In genomic region chr21:46153259-46154154, GRCh38 we compare ENCODE assay signal across 8 cellular contexts. TPM values are rescaled to one million over a fixed set of nuclear protein-coding genes. Genes with fewer than 3 reads are reported as not detected.
DNase-seq lines count a peak whose midpoint lies in the region; ATAC-seq and TF ChIP-seq lines count a peak whose summit lies in the region.

No MANE protein-coding gene starts in this region.

- DNase-seq in activated CD8-positive, alpha-beta memory T cell treated with anti-CD3 and anti-CD28 coated beads, Interleukin-2, amount 10 ng/mL, durations not matched to agents 7 days and 5 days = peak; percentile 50
- no peak for DNase-seq in activated CD8-positive, alpha-beta memory T cell treated with anti-CD3 and anti-CD28 coated beads for 24 hours
- DNase-seq in SK-MEL-5 (ENCODE audit: low read depth, low spot score) (peak; percentile 52), body of pancreas (peak; percentile 50 to 73 (median 61)), iPS-NIHi11 (ENCODE audit: low spot score) (peak; percentile 87), spleen (peak; percentile 75)

- TF ChIP-seq CTCF in body of pancreas (IDR thresholded peaks at IDR 0.05) = peak; percentile 41 to 67 (median 56)
- peak in 8 of 11 experiments; percentile 33 to 69 (median 56) for TF ChIP-seq CTCF in spleen (IDR thresholded peaks at IDR 0.05 in 8 of 11, conservative IDR thresholded peaks at IDR 0.05 in 3 of 11)

- H3K4me1 ChIP-seq in body of pancreas = peaks cover 14% of the 10 kb centered on the region
- peaks cover 0 to 12% (median 6%) of the 10 kb centered on the region in 6 donors for H3K4me1 ChIP-seq in spleen

- no peak overlapping the region for H3K27ac Mint-ChIP-seq in activated CD8-positive, alpha-beta memory T cell treated with anti-CD3 and anti-CD28 coated beads, Interleukin-2, amount 10 ng/mL, durations not matched to agents 7 days and 5 days

- H3K27me3 Mint-ChIP-seq in activated CD8-positive, alpha-beta memory T cell treated with anti-CD3 and anti-CD28 coated beads, Interleukin-2, amount 10 ng/mL, durations not matched to agents 7 days and 5 days = no peaks in the 10 kb centered on the region

- CTCF ChIA-PET in activated CD8-positive, alpha-beta memory T cell treated with anti-CD3 and anti-CD28 coated beads, Interleukin-2, amount 10 ng/mL, durations not matched to agents 7 days and 5 days (lab: Charles Lee) = interaction anchor here (0.8 to 1.7 kb wide), 6 partner anchors 8 to 169 kb away, joined by 3 to 12 read pairs (median 3); partner anchors contain the start of gene MCM3AP

- intact Hi-C loops in body of pancreas (cut with DNase I) = no loop called here
- intact Hi-C loops in spleen (cut with DNase I; ENCODE audit: low total_unique reads) = no loop called here

- no peaks in the 10 kb centered on the region for H3K9me3 Mint-ChIP-seq in activated CD8-positive, alpha-beta memory T cell treated with anti-CD3 and anti-CD28 coated beads, Interleukin-2, amount 10 ng/mL, durations not matched to agents 7 days and 5 days (ENCODE audit: low read depth)

- no peak overlapping the region for H3K27ac ChIP-seq in body of pancreas
- H3K27ac ChIP-seq in spleen = no peak overlapping the region

- H3K36me3 Mint-ChIP-seq in activated CD8-positive, alpha-beta memory T cell treated with anti-CD3 and anti-CD28 coated beads, Interleukin-2, amount 10 ng/mL, durations not matched to agents 7 days and 5 days = no peaks in the 10 kb centered on the region

- WGBS in body of pancreas, 2 donors = 32 to 40% methylated on average over 6 to 28 of the region's 31 CpGs
- WGBS in spleen, 5 donors = 40 to 49% (median 44%) methylated on average over 20 to 31 of the region's 31 CpGs

- in situ Hi-C loops in SK-MEL-5 (cut with HindIII; ENCODE audit: low pct_unique_long_range_greater_than_20kb, low sequenced_read_pairs) = no loop called here

- no peak overlapping the region for H3K4me3 Mint-ChIP-seq in activated CD8-positive, alpha-beta memory T cell treated with anti-CD3 and anti-CD28 coated beads, Interleukin-2, amount 10 ng/mL, durations not matched to agents 7 days and 5 days

- TF ChIP-seq POLR2A in body of pancreas (IDR thresholded peaks at IDR 0.05) (no peak), spleen (IDR thresholded peaks at IDR 0.05) (no peak)

- H3K4me1 Mint-ChIP-seq in activated CD8-positive, alpha-beta memory T cell treated with anti-CD3 and anti-CD28 coated beads, Interleukin-2, amount 10 ng/mL, durations not matched to agents 7 days and 5 days = no peaks in the 10 kb centered on the region

- peak; percentile 38 for ATAC-seq in activated CD8-positive, alpha-beta memory T cell treated with anti-CD3 and anti-CD28 coated beads, Interleukin-2, amount 10 ng/mL, durations not matched to agents 7 days and 5 days
- ATAC-seq in body of pancreas (peak; percentile 74), HG03469 (IDR thresholded peaks at IDR 0.05; ENCODE audit: unreplicated experiment) (no peak), GM21381 (IDR thresholded peaks at IDR 0.05; ENCODE audit: unreplicated experiment) (no peak)

- no peak overlapping the region for H3K4me3 ChIP-seq in body of pancreas
- peak overlapping the region in 1 of 8 donors; percentile 24 for H3K4me3 ChIP-seq in spleen

- H3K36me3 ChIP-seq in body of pancreas (replicated peaks in 1 of 2; ENCODE audit: insufficient read depth in 1 of 2, low read depth in 2 of 2) = no peaks in the 10 kb centered on the region
- no peaks in the 10 kb centered on the region for H3K36me3 ChIP-seq in spleen

- H3K9me3 ChIP-seq in body of pancreas (no peaks in the 10 kb centered on the region), spleen (no peaks in the 10 kb centered on the region)

- no peaks in the 10 kb centered on the region for H3K27me3 ChIP-seq in body of pancreas
- H3K27me3 ChIP-seq in spleen (replicated peaks in 1 of 7) = peaks cover 0 to 21% (median 0%) of the 10 kb centered on the region in 7 donors

RNA-seq across cellular contexts. Expression of gene FTCD, which starts 1.9 kb away (rescaled TPM):
- total RNA-seq in activated CD8-positive, alpha-beta memory T cell treated with anti-CD3 and anti-CD28 coated beads, Interleukin-2, amount 10 ng/mL, durations not matched to agents 7 days and 5 days = not detected
- total RNA-seq in SK-MEL-5 (2014; rRNA removed; shearing (Covaris generic)) = 0.11 TPM in 1 of 2 replicates, not detected in the other
- polyA plus RNA-seq in SK-MEL-5 (2015; cell fraction: cytosol; rRNA removed) = 0.14 TPM in 1 of 2 replicates, not detected in the other
- 0.76 and 4.9 TPM in 2 replicates for polyA plus RNA-seq in SK-MEL-5 (2015; cell fraction: nucleus; rRNA removed)
- total RNA-seq in body of pancreas = under 1 TPM in 1 of 2 donors, not detected in 1; 0.33 TPM
- total RNA-seq in spleen = 1 to 10 TPM in 1 of 7 donors, under 1 TPM in 1, not detected in 5; 0.81 to 1.7 TPM
- 1 to 10 TPM in 1 of 3 donors, under 1 TPM in 2; 0.35 to 2.8 (median 0.38) TPM for polyA plus RNA-seq in spleen

RNA-seq across cellular contexts. Expression of gene SPATC1L, which starts 30.8 kb away (rescaled TPM):
- total RNA-seq in activated CD8-positive, alpha-beta memory T cell treated with anti-CD3 and anti-CD28 coated beads, Interleukin-2, amount 10 ng/mL, durations not matched to agents 7 days and 5 days = 1 to 10 TPM; 4.2 to 4.8 TPM
- 4.3 and 6.4 TPM in 2 replicates for total RNA-seq in SK-MEL-5 (2014; rRNA removed; shearing (Covaris generic))
- 20.3 and 31.5 TPM in 2 replicates for polyA plus RNA-seq in SK-MEL-5 (2015; cell fraction: cytosol; rRNA removed)
- polyA plus RNA-seq in SK-MEL-5 (2015; cell fraction: nucleus; rRNA removed) = 4.0 and 10.8 TPM in 2 replicates
- 1 to 10 TPM; 4.4 to 9.6 TPM for total RNA-seq in body of pancreas
- 10 to 100 TPM in 2 of 7 donors, 1 to 10 TPM in 5; 4.4 to 10.5 (median 7.7) TPM for total RNA-seq in spleen
- 10 to 100 TPM; 10.8 to 13.4 (median 13.1) TPM for polyA plus RNA-seq in spleen

RNA-seq across cellular contexts. Expression of gene COL6A2, which starts 55.6 kb away (rescaled TPM):
- total RNA-seq in activated CD8-positive, alpha-beta memory T cell treated with anti-CD3 and anti-CD28 coated beads, Interleukin-2, amount 10 ng/mL, durations not matched to agents 7 days and 5 days = 10 to 100 TPM in 1 of 2 experiments, 1 to 10 TPM in 1; 5.0 to 17.9 TPM
- 21.3 and 24.0 TPM in 2 replicates for total RNA-seq in SK-MEL-5 (2014; rRNA removed; shearing (Covaris generic))
- 30.3 and 36.8 TPM in 2 replicates for polyA plus RNA-seq in SK-MEL-5 (2015; cell fraction: cytosol; rRNA removed)
- polyA plus RNA-seq in SK-MEL-5 (2015; cell fraction: nucleus; rRNA removed) = 63.6 and 64.5 TPM in 2 replicates
- 100 to 1,000 TPM in 1 of 2 donors, 10 to 100 TPM in 1; 72.1 to 339 TPM for total RNA-seq in body of pancreas
- total RNA-seq in spleen = 100 to 1,000 TPM; 105 to 259 (median 198) TPM
- polyA plus RNA-seq in spleen = 100 to 1,000 TPM; 101 to 244 (median 110) TPM

Comparison
In these comparisons a context has a peak if more than half of its experiments do, and no peak if none do; other contexts are left out.
1. ATAC-seq: peak in activated CD8-positive, alpha-beta memory T cell treated with anti-CD3 and anti-CD28 coated beads, Interleukin-2, amount 10 ng/mL, durations not matched to agents 7 days and 5 days (single experiment) and body of pancreas (single experiment); none in HG03469 (single experiment) and GM21381 (single experiment).